ENCODE assay signal across 25 cellular contexts in genomic region chr11:123384116-123384515, GRCh38.
"Had no signal": no experiment of that assay in that cellular context is flagged by ENCODE, and none has a peak within 500 bp of the region (broad histone marks: within the 10 kb centered on the region; RNA-seq: fewer than 3 reads in every experiment).

No MANE protein-coding gene starts in this region.

- H3K4me3 ChIP-seq: gastrocnemius medialis, lower lobe of right lung, ovary, psoas muscle, sigmoid colon, stomach, thyroid gland, vagina had no signal

- ATAC-seq: esophagus mucosa; gastrocnemius medialis; left ventricle myocardium superior; lower lobe of right lung; natural killer cell; psoas muscle; right cardiac atrium; stimulated activated effector memory CD8-positive, alpha-beta T cell treated with anti-CD3 and anti-CD28 coated beads, Interleukin-12 subunit alpha, Interleukin-12 subunit beta, amount 100 ng/mL, for 72 hours had no signal

- H3K36me3 Mint-ChIP-seq: natural killer cell had no signal

- FAIRE-seq: keratinocyte had no signal

- H3K9me3 ChIP-seq: gastrocnemius medialis, lower lobe of right lung, ovary, psoas muscle, sigmoid colon, stomach, thyroid gland, vagina had no signal

- H3K27ac Mint-ChIP-seq: endodermal cell; natural killer cell; stimulated activated effector memory CD8-positive, alpha-beta T cell treated with anti-CD3 and anti-CD28 coated beads, Interleukin-12 subunit alpha, Interleukin-12 subunit beta, amount 100 ng/mL, for 72 hours had no signal

- H3K4me1 ChIP-seq: gastrocnemius medialis, lower lobe of right lung, psoas muscle, sigmoid colon, stomach, vagina had no signal

- H3K9me3 Mint-ChIP-seq: endodermal cell; natural killer cell; stimulated activated effector memory CD8-positive, alpha-beta T cell treated with anti-CD3 and anti-CD28 coated beads, Interleukin-12 subunit alpha, Interleukin-12 subunit beta, amount 100 ng/mL, for 72 hours had no signal

- H3K36me3 ChIP-seq: gastrocnemius medialis, lower lobe of right lung, ovary, sigmoid colon, stomach, thyroid gland, vagina had no signal

- H3K27me3 ChIP-seq: gastrocnemius medialis, ovary, sigmoid colon, stomach, thyroid gland, vagina had no signal

- H3K4me3 Mint-ChIP-seq: endodermal cell; natural killer cell; stimulated activated effector memory CD8-positive, alpha-beta T cell treated with anti-CD3 and anti-CD28 coated beads, Interleukin-12 subunit alpha, Interleukin-12 subunit beta, amount 100 ng/mL, for 72 hours had no signal

- H3K27ac ChIP-seq: epithelial cell of prostate, gastrocnemius medialis, lower lobe of right lung, ovary, psoas muscle, sigmoid colon, stomach, thyroid gland, vagina had no signal

- DNase-seq: effector CD8-positive, alpha-beta T cell; endodermal cell; foreskin fibroblast; gastrocnemius medialis; head of caudate nucleus; left ventricle myocardium superior; lower lobe of right lung; natural killer cell; occipital lobe; ovary; posterior cingulate gyrus; psoas muscle; right cardiac atrium; sigmoid colon; stimulated activated CD4-positive, alpha-beta T cell treated with anti-CD3 and anti-CD28 coated beads, Interleukin-2, amount 100 ng/mL, for 24 hours; stimulated activated CD4-positive, alpha-beta T cell treated with anti-CD3 and anti-CD28 coated beads, Interleukin-4, amount 100 ng/mL, for 24 hours; stimulated activated naive CD4-positive, alpha-beta T cell treated with Interleukin-2 at 50 U/mL for 16 hours; stomach; thyroid gland; trophoblast cell had no signal
